ENCODE assay signal across 19 cellular contexts in the genomic region with DNA sequence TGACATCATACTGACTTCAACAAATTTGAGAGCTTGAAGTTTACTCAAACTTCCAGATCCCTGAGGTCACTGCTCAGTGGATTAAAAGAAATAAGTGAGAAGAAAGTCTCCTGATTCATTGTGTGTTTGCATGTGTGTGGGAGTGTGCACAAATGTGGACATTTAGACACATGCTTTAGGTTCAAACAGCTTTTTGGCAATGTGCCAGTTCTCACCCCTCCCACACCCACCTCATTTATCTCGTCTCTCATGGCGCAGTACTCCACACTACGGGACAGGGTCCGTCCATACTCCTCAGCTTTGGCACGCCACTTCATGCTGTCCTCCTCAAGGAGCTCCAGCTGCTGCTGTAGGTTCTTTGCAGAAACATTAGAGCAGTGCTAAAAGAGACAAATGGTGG. TPM values are rescaled to one million over a fixed set of nuclear protein-coding genes. Genes with fewer than 3 reads are reported as not detected.
DNase-seq lines count a peak whose midpoint lies in the region; ATAC-seq and TF ChIP-seq lines count a peak whose summit lies in the region.
"Had no signal": no experiment of that assay in that cellular context is flagged by ENCODE, and none has a peak within 500 bp of the region (broad histone marks: within the 10 kb centered on the region; RNA-seq: fewer than 3 reads in every experiment).

No MANE protein-coding gene starts in this region.

- TF ChIP-seq POLR2A in heart left ventricle (IDR thresholded peaks at IDR 0.05), result no peak
- no peak for TF ChIP-seq POLR2A in transverse colon (IDR thresholded peaks at IDR 0.05)

- in situ Hi-C loops in transverse colon (cut with MboI; ENCODE audit: low pct_ligation_motif_present in 1 of 4, low pct_unique_long_range_greater_than_20kb in 1 of 4, low sequenced_read_pairs in 3 of 4), result no loop called here

- peak overlapping the region; percentile 47 to 72 (median 63) for H3K9ac ChIP-seq in skeletal muscle tissue (ENCODE audit: low read depth in 1 of 3, low read length in 3 of 3)

- intact Hi-C loops in heart left ventricle (cut with DNase I) (loop anchor here in 2 of 10 donors (2.0 to 10.0 kb wide), 2 partner anchors 59 to 61 kb away; a partner anchor contains a TSS), transverse colon (cut with DNase I; ENCODE audit: low total_unique reads) (no loop called here)

- H3K4me1 ChIP-seq in heart left ventricle, result peaks cover 4 to 70% (median 38%) of the 10 kb centered on the region in 12 donors
- peaks cover 30 to 61% (median 41%) of the 10 kb centered on the region in 3 donors for H3K4me1 ChIP-seq in skeletal muscle tissue (ENCODE audit: control insufficient read depth in 3 of 3, insufficient read depth in 3 of 3, low read length in 3 of 3)
- peaks cover 0 to 9% (median 0%) of the 10 kb centered on the region in 4 donors for H3K4me1 ChIP-seq in transverse colon
- H3K4me1 ChIP-seq: A549, foreskin keratinocyte had no signal

- no peaks in the 10 kb centered on the region for H3K27me3 ChIP-seq in heart left ventricle
- no peaks in the 10 kb centered on the region for H3K27me3 ChIP-seq in skeletal muscle tissue (ENCODE audit: control insufficient read depth in 3 of 3, insufficient read depth in 3 of 3, low read length in 3 of 3)
- H3K27me3 ChIP-seq in transverse colon, result no peaks in the 10 kb centered on the region
- H3K27me3 ChIP-seq: foreskin keratinocyte, upper lobe of left lung had no signal

- H3K9me3 ChIP-seq in heart left ventricle (no peaks in the 10 kb centered on the region), skeletal muscle tissue (ENCODE audit: control insufficient read depth in 3 of 3, low read length in 3 of 3) (no peaks in the 10 kb centered on the region), transverse colon (no peaks in the 10 kb centered on the region)
- H3K9me3 ChIP-seq: A549, upper lobe of left lung had no signal

- DNase-seq in NCI-H510A treated with DMSO at 0.1 percent for 48 hours (lab: John Stamatoyannopoulos, UW), result peak; percentile 8
- no peak for DNase-seq in NCI-H510A (lab: John Stamatoyannopoulos, UW)
- peak; percentile 73 for DNase-seq in NCI-H748 (lab: John Stamatoyannopoulos, UW; ENCODE audit: unreplicated experiment)
- DNase-seq in heart left ventricle, result no peak
- DNase-seq in NCI-H524 treated with DMSO at 0.1 percent for 48 hours (lab: John Stamatoyannopoulos, UW), result no peak
- no peak for DNase-seq in transverse colon
- DNase-seq in effector CD4-positive, alpha-beta T cell, result no peak
- DNase-seq: activated CD8-positive, alpha-beta memory T cell treated with anti-CD3 and anti-CD28 coated beads for 24 hours; cerebellar nuclear complex; foreskin keratinocyte; NCI-H1105; occipital lobe; SW 1271; upper lobe of left lung had no signal

- TF ChIP-seq EP300 in transverse colon (IDR thresholded peaks at IDR 0.05; ENCODE audit: low read depth), result no peak

- H3K4me3 ChIP-seq in heart left ventricle (no peak overlapping the region), skeletal muscle tissue (ENCODE audit: low read length in 3 of 3) (peak overlapping the region; percentile 39 to 58 (median 46)), transverse colon (no peak overlapping the region)
- H3K4me3 ChIP-seq: A549, upper lobe of left lung had no signal

- WGBS in heart left ventricle, 4 donors, result 30 to 43% (median 40%) methylated on average over 5 of the region's 5 CpGs
- 61% methylated on average over 5 of the region's 5 CpGs; no CpG with 5 or more reads in 1 of the 2 donors for WGBS in transverse colon (ENCODE audit: low coverage in 1 of 2), 2 donors

- TF ChIP-seq CTCF in heart left ventricle (IDR thresholded peaks at IDR 0.05) (no peak), transverse colon (IDR thresholded peaks at IDR 0.05) (no peak)

- peaks cover 0 to 3% (median 0%) of the 10 kb centered on the region in 9 donors for H3K36me3 ChIP-seq in heart left ventricle
- no peaks in the 10 kb centered on the region for H3K36me3 ChIP-seq in skeletal muscle tissue (ENCODE audit: control insufficient read depth in 3 of 3, insufficient read depth in 3 of 3, low read length in 3 of 3)
- H3K36me3 ChIP-seq in transverse colon, result no peaks in the 10 kb centered on the region
- H3K36me3 ChIP-seq: upper lobe of left lung had no signal

- ATAC-seq in heart left ventricle, result peak in 2 of 4 donors; percentile 15 to 25
- ATAC-seq: A549; activated T-helper 17 cell treated with anti-CD3 and anti-CD28 coated beads, Interleukin-2, amount 50 U/mL, for 72 hours; foreskin keratinocyte; stimulated activated memory B cell treated with anti-CD40 and anti-IgM and Interleukin-4, amounts not matched to agents 10 μg/mL and 1 μg/mL and 100 μg/mL, for 72 hours had no signal

- H3K27ac ChIP-seq in heart left ventricle, result peak overlapping the region; percentile 73 to 96 (median 92)
- H3K27ac ChIP-seq in skeletal muscle tissue (ENCODE audit: low read depth, low read length), result peak overlapping the region; percentile 98
- H3K27ac ChIP-seq in transverse colon, result no peak overlapping the region
- H3K27ac ChIP-seq: A549, C4-2B, foreskin keratinocyte, upper lobe of left lung had no signal

RNA-seq across cellular contexts. Expression of a gene that starts 58.3 kb away (rescaled TPM):
- total RNA-seq in heart left ventricle, result 1,000 to 10,000 TPM; 2,645 to 4,653 (median 3,666) TPM
- 100 to 1,000 TPM; 136 to 653 TPM for polyA plus RNA-seq in heart left ventricle
- total RNA-seq in skeletal muscle tissue, result 2,245 TPM
- total RNA-seq in transverse colon, result 10 to 100 TPM in 2 of 4 donors, 1 to 10 TPM in 2; 6.2 to 43.4 (median 18.1) TPM
- total RNA-seq: foreskin keratinocyte had no signal
- polyA plus RNA-seq: foreskin keratinocyte had no signal

Comparison
In these comparisons a context has a peak if more than half of its experiments do, and no peak if none do; other contexts are left out.
1. DNase-seq: peak in NCI-H510A treated with DMSO at 0.1 percent for 48 hours (single experiment) and NCI-H748 (single experiment); none in NCI-H510A (single experiment), heart left ventricle (0 of 5), NCI-H524 treated with DMSO at 0.1 percent for 48 hours (single experiment), transverse colon (single experiment) and effector CD4-positive, alpha-beta T cell (single experiment).
2. H3K27ac ChIP-seq: peak in heart left ventricle (12 of 12) and skeletal muscle tissue (single experiment); none in transverse colon (0 of 4).
3. H3K4me3 ChIP-seq: peak in skeletal muscle tissue (3 of 3); none in heart left ventricle (0 of 12) and transverse colon (0 of 4).
4. RNA of a gene that starts 58.3 kb away (total RNA-seq): 2,645 to 4,653 TPM in heart left ventricle and 2,245 TPM in skeletal muscle tissue (single experiment); 6.2 to 43.4 TPM in transverse colon; every median in the first group is over 10 times any median in the second.